In the genomic region with DNA sequence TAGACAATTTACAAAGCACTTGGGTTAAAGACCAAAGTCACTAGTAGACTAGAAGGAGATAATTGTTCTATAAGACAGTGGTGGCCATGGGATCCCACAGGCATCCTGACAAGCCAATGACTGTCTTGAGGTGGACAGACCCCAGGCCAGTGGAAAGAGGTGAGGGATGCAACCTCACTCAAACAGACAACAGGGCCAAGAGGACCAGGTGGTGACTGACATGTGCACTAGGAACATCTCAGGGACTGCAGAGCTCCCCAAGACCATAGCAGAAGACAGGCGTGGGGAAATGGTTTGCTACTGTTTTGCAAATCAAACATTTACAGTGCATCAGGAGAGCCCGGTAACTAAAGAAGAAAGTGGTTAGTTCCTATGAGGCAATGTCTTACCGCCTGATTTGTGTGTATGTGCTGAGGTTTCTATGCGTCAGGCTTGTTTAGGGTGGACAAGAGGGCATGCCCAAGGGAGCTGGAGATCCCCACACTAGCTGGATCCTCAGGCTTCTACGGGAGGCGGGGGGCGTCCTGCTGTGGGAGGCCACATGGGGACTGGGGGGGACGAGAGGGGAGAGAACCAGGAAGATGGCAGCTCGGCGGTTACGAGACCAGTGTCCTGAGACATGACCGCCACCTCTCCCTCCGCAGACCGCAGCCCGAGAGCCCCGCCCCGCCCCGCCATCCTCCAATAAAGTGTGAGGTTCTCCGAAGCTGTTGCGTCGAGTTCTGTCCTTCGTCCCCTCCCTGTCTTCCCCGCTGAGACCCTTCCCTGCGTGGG, we compare ENCODE assay signal across 8 cellular contexts. TPM values are rescaled to one million over a fixed set of nuclear protein-coding genes. Genes with fewer than 3 reads are reported as not detected.
DNase-seq lines count a peak whose midpoint lies in the region; ATAC-seq and TF ChIP-seq lines count a peak whose summit lies in the region.

No MANE protein-coding gene starts in this region.

- H3K4me3 ChIP-seq in AG04449 (ENCODE audit: low read depth, low read length), result peak overlapping the region; percentile 75
- peak overlapping the region; percentile 70 for H3K4me3 ChIP-seq in epithelial cell of esophagus (ENCODE audit: low read length)
- peak overlapping the region; percentile 78 to 89 for H3K4me3 ChIP-seq in muscle layer of colon (ENCODE audit: low read depth in 1 of 2, low read length in 2 of 2)

- peaks cover 30% of the 10 kb centered on the region for H3K36me3 ChIP-seq in muscle layer of colon (ENCODE audit: insufficient read depth, low read length)

- H3K9me3 ChIP-seq in muscle layer of colon (ENCODE audit: low read length), result no peaks in the 10 kb centered on the region

- CTCF ChIA-PET in AG04449 (lab: Yijun Ruan, JAX), result interaction anchor here (0.7 kb wide), 1 partner anchor 12 kb away, joined by 4 read pairs; no protein-coding TSS in a partner anchor
- CTCF ChIA-PET in activated CD4-positive, alpha-beta memory T cell treated with anti-CD3 and anti-CD28 coated beads, Interleukin-2, amount 10 ng/mL, durations not matched to agents 7 days and 5 days (lab: Charles Lee), result interaction anchor here (0.9 to 1.5 kb wide), 3 partner anchors 8 to 172 kb away, joined by 3 to 5 read pairs (median 4); a partner anchor contains a TSS

- peak overlapping the region; percentile 70 for H3K27ac Mint-ChIP-seq in activated CD4-positive, alpha-beta memory T cell treated with anti-CD3 and anti-CD28 coated beads, Interleukin-2, amount 10 ng/mL, durations not matched to agents 7 days and 5 days

- peak overlapping the region; percentile 98 for H3K27ac ChIP-seq in muscle layer of colon (ENCODE audit: low read depth, low read length)

- H3K36me3 Mint-ChIP-seq in activated CD4-positive, alpha-beta memory T cell treated with anti-CD3 and anti-CD28 coated beads, Interleukin-2, amount 10 ng/mL, durations not matched to agents 7 days and 5 days (ENCODE audit: low read depth), result peaks cover 41% of the 10 kb centered on the region

- POLR2A ChIA-PET in AG04449 (lab: Yijun Ruan, JAX), result interaction anchor here (0.6 kb wide), 1 partner anchor 269 kb away, joined by 3 read pairs; no protein-coding TSS in a partner anchor
- POLR2A ChIA-PET in activated CD4-positive, alpha-beta memory T cell treated with anti-CD3 and anti-CD28 coated beads, Interleukin-2, amount 10 ng/mL, durations not matched to agents 7 days and 5 days (lab: Charles Lee), result interaction anchor here (0.8 to 2.4 kb wide), 4 partner anchors 9 to 172 kb away, joined by 3 to 9 read pairs (median 4); a partner anchor contains a TSS

- H3K4me1 ChIP-seq in muscle layer of colon (ENCODE audit: insufficient read depth, low read length), result peaks cover 20% of the 10 kb centered on the region

- ATAC-seq in GM18508 (IDR thresholded peaks at IDR 0.05; ENCODE audit: insufficient read depth, unreplicated experiment) (peak; percentile 26), HG02973 (IDR thresholded peaks at IDR 0.05; ENCODE audit: unreplicated experiment) (peak; percentile 26)

- peaks cover 35% of the 10 kb centered on the region for H3K4me1 Mint-ChIP-seq in activated CD4-positive, alpha-beta memory T cell treated with anti-CD3 and anti-CD28 coated beads, Interleukin-2, amount 10 ng/mL, durations not matched to agents 7 days and 5 days

- TF ChIP-seq CTCF in AG04449 (IDR thresholded peaks at IDR 0.05; ENCODE audit: insufficient read depth, low read length, missing control alignments) (no peak), epithelial cell of esophagus (IDR thresholded peaks at IDR 0.05; ENCODE audit: insufficient read depth, low read depth, low read length, missing control alignments) (no peak)

- peak overlapping the region; percentile 74 for H3K4me3 Mint-ChIP-seq in activated CD4-positive, alpha-beta memory T cell treated with anti-CD3 and anti-CD28 coated beads, Interleukin-2, amount 10 ng/mL, durations not matched to agents 7 days and 5 days

- H3K27me3 Mint-ChIP-seq in activated CD4-positive, alpha-beta memory T cell treated with anti-CD3 and anti-CD28 coated beads, Interleukin-2, amount 10 ng/mL, durations not matched to agents 7 days and 5 days, result no peaks in the 10 kb centered on the region

- H3K9ac ChIP-seq in muscle layer of colon (ENCODE audit: low read length), result peak overlapping the region; percentile 21

- H3K9me3 Mint-ChIP-seq in activated CD4-positive, alpha-beta memory T cell treated with anti-CD3 and anti-CD28 coated beads, Interleukin-2, amount 10 ng/mL, durations not matched to agents 7 days and 5 days, result no peaks in the 10 kb centered on the region

- no peaks in the 10 kb centered on the region for H3K27me3 ChIP-seq in muscle layer of colon (ENCODE audit: control insufficient read depth in 1 of 2, insufficient read depth in 2 of 2, low read length in 2 of 2)

- DNase-seq in AG04449 (ENCODE audit: low read depth, low spot score) (peak; percentile 46), NCI-H345 (lab: John Stamatoyannopoulos, UW) (peak; percentile 82), epithelial cell of esophagus (ENCODE audit: low read depth) (peak; percentile 68), superior temporal gyrus (ENCODE audit: extremely low spot score) (peak; percentile 40)
- no peak for DNase-seq in activated CD4-positive, alpha-beta memory T cell treated with anti-CD3 and anti-CD28 coated beads, Interleukin-2, amount 10 ng/mL, durations not matched to agents 7 days and 5 days

RNA-seq across cellular contexts. Expression of a gene that starts 0.6 kb away (rescaled TPM):
- total RNA-seq in activated CD4-positive, alpha-beta memory T cell treated with anti-CD3 and anti-CD28 coated beads, Interleukin-2, amount 10 ng/mL, durations not matched to agents 7 days and 5 days, result 10 to 100 TPM; 33.7 to 35.3 TPM

RNA-seq across cellular contexts. Expression of a gene that starts 1.8 kb away (rescaled TPM):
- total RNA-seq in activated CD4-positive, alpha-beta memory T cell treated with anti-CD3 and anti-CD28 coated beads, Interleukin-2, amount 10 ng/mL, durations not matched to agents 7 days and 5 days, result 1 to 10 TPM; 2.3 to 3.0 TPM

RNA-seq across cellular contexts. Expression of a gene that starts 26.2 kb away (rescaled TPM):
- total RNA-seq in activated CD4-positive, alpha-beta memory T cell treated with anti-CD3 and anti-CD28 coated beads, Interleukin-2, amount 10 ng/mL, durations not matched to agents 7 days and 5 days, result not detected

RNA-seq across cellular contexts. Expression of a gene that starts 39.3 kb away (rescaled TPM):
- total RNA-seq in activated CD4-positive, alpha-beta memory T cell treated with anti-CD3 and anti-CD28 coated beads, Interleukin-2, amount 10 ng/mL, durations not matched to agents 7 days and 5 days, result not detected
